14 cellular contexts compared by ENCODE assay signal in the genomic region with DNA sequence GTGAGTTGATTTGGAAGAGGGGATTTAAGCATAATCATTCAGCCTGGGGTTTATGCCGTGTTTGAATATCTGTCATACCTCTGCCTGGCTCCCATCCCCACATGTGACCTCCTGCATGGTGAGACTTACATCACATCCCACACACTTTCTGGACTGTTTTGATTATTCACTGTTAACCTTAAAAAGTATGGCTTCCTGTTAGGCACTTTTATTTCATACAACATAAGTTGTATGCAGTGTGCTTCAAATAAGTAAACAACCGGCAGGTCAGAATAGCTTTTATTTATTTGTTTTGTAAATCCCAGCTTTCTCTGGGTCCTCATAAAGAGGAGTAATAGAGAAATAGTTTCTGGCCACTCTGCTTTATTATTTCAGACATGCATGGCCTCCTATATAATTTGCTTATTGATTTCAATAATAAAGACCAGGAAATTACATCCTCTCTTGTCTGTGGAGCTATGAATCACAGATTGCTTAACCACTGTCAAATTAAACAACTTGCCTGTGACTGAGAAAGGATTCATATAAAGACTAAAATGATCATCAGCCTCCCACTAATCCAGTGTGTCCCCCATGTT.
DNase-seq lines count a peak whose midpoint lies in the region; TF ChIP-seq lines count a peak whose summit lies in the region.
"Had no signal": no experiment of that assay in that cellular context is flagged by ENCODE, and none has a peak within 500 bp of the region (broad histone marks: within the 10 kb centered on the region; RNA-seq: fewer than 3 reads in every experiment).

No MANE protein-coding gene starts in this region.

- no peak overlapping the region for H3K4me3 Mint-ChIP-seq in CD8-positive, alpha-beta memory T cell
- H3K4me3 Mint-ChIP-seq: activated naive CD4-positive, alpha-beta T cell treated with anti-CD3 and anti-CD28 coated beads for 36 hours had no signal

- no peaks in the 10 kb centered on the region for H3K36me3 Mint-ChIP-seq in CD8-positive, alpha-beta memory T cell

- no peak overlapping the region for H3K27ac Mint-ChIP-seq in CD8-positive, alpha-beta memory T cell
- H3K27ac Mint-ChIP-seq: activated naive CD4-positive, alpha-beta T cell treated with anti-CD3 and anti-CD28 coated beads for 36 hours had no signal

- H3K27me3 Mint-ChIP-seq in CD8-positive, alpha-beta memory T cell = no peaks in the 10 kb centered on the region

- CTCF ChIA-PET in CD8-positive, alpha-beta memory T cell (lab: Charles Lee) = no interaction called here
- CTCF ChIA-PET in GM10248 (lab: Yijun Ruan, JAX) = interaction anchor here (1.6 to 1.8 kb wide), 2 partner anchors 10 to 13 kb away, joined by 7 to 8 read pairs; no protein-coding TSS in a partner anchor

- intact Hi-C loops in vagina (cut with DNase I) = no loop called here

- no peaks in the 10 kb centered on the region for H3K4me1 ChIP-seq in CD8-positive, alpha-beta memory T cell (ENCODE audit: insufficient read depth, low read length)
- no peaks in the 10 kb centered on the region for H3K4me1 ChIP-seq in vagina
- H3K4me1 ChIP-seq: colonic mucosa, gastrocnemius medialis had no signal

- no peak overlapping the region for H3K27ac ChIP-seq in CD8-positive, alpha-beta memory T cell (ENCODE audit: low read depth, low read length)
- no peak overlapping the region for H3K27ac ChIP-seq in vagina
- H3K27ac ChIP-seq: colonic mucosa, gastrocnemius medialis, sigmoid colon had no signal

- H3K9me3 ChIP-seq in CD8-positive, alpha-beta memory T cell (ENCODE audit: low read length) = no peaks in the 10 kb centered on the region
- H3K9me3 ChIP-seq in vagina = no peaks in the 10 kb centered on the region
- H3K9me3 ChIP-seq: colonic mucosa, sigmoid colon had no signal

- no peaks in the 10 kb centered on the region for H3K4me1 Mint-ChIP-seq in CD8-positive, alpha-beta memory T cell

- no peak for TF ChIP-seq POLR2A in vagina (IDR thresholded peaks at IDR 0.05)

- no peaks in the 10 kb centered on the region for H3K27me3 ChIP-seq in CD8-positive, alpha-beta memory T cell (ENCODE audit: insufficient read depth, low read length, poor library complexity, severe bottlenecking)
- H3K27me3 ChIP-seq in vagina = no peaks in the 10 kb centered on the region
- H3K27me3 ChIP-seq: colonic mucosa, gastrocnemius medialis, sigmoid colon had no signal

- no peaks in the 10 kb centered on the region for H3K36me3 ChIP-seq in CD8-positive, alpha-beta memory T cell (ENCODE audit: insufficient read depth, low read length)
- H3K36me3 ChIP-seq in vagina = no peaks in the 10 kb centered on the region
- H3K36me3 ChIP-seq: colonic mucosa, gastrocnemius medialis, sigmoid colon had no signal

- peak; percentile 67 for DNase-seq in DMS53 (lab: John Stamatoyannopoulos, UW)
- peak; percentile 38 for DNase-seq in M059J (ENCODE audit: low read depth)
- DNase-seq in astrocyte of the hippocampus (ENCODE audit: low read depth, low spot score) = peak; percentile 34
- peak; percentile 39 for DNase-seq in kidney glomerular epithelial cell (lab: John Stamatoyannopoulos, UW)
- no peak for DNase-seq in CD8-positive, alpha-beta memory T cell
- DNase-seq in GM10248 (ENCODE audit: extremely low spot score) = no peak
- DNase-seq in vagina (ENCODE audit: extremely low spot score in 2 of 2) = no peak
- DNase-seq in NCI-H1694 treated with DMSO at 0.1 percent for 48 hours (lab: John Stamatoyannopoulos, UW) = no peak
- DNase-seq: activated naive CD4-positive, alpha-beta T cell treated with anti-CD3 and anti-CD28 coated beads for 36 hours; colonic mucosa; gastrocnemius medialis; NCI-H226; sigmoid colon; substantia nigra had no signal

- H3K9me3 Mint-ChIP-seq in CD8-positive, alpha-beta memory T cell = peaks cover 2 to 22% (median 9%) of the 10 kb centered on the region in 5 donors

- H3K4me3 ChIP-seq in CD8-positive, alpha-beta memory T cell (ENCODE audit: low read length) = no peak overlapping the region
- H3K4me3 ChIP-seq in vagina = no peak overlapping the region
- H3K4me3 ChIP-seq: colonic mucosa, gastrocnemius medialis, sigmoid colon had no signal

- POLR2A ChIA-PET in CD8-positive, alpha-beta memory T cell (lab: Charles Lee) = no interaction called here
- POLR2A ChIA-PET in GM10248 (lab: Yijun Ruan, JAX) = no interaction called here

- TF ChIP-seq CTCF in GM10248 (IDR thresholded peaks at IDR 0.05; ENCODE audit: control extremely low read depth, extremely low read depth, low read depth, missing control alignments) (no peak), vagina (IDR thresholded peaks at IDR 0.05) (no peak)

Comparison
In these comparisons a context has a peak if more than half of its experiments do, and no peak if none do; other contexts are left out.
1. DNase-seq: peak in DMS53 (single experiment), M059J (single experiment), astrocyte of the hippocampus (single experiment) and kidney glomerular epithelial cell (single experiment); none in CD8-positive, alpha-beta memory T cell (0 of 5), GM10248 (single experiment), vagina (0 of 2) and NCI-H1694 treated with DMSO at 0.1 percent for 48 hours (single experiment).